Comparison of ENCODE assay signal across 9 cellular contexts in genomic region chr13:44917589-44918322, GRCh38.
DNase-seq lines count a peak whose midpoint lies in the region; ATAC-seq and TF ChIP-seq lines count a peak whose summit lies in the region.
"Had no signal": no experiment of that assay in that cellular context is flagged by ENCODE, and none has a peak within 500 bp of the region (broad histone marks: within the 10 kb centered on the region; RNA-seq: fewer than 3 reads in every experiment).

No MANE protein-coding gene starts in this region.

- peak; percentile 80 for ATAC-seq in HG03457 (IDR thresholded peaks at IDR 0.05; ENCODE audit: unreplicated experiment)

- CTCF ChIA-PET in BJ (lab: Yijun Ruan, JAX), result interaction anchor here (0.5 to 2.3 kb wide), 11 partner anchors 11 to 343 kb away, joined by 3 to 9 read pairs (median 3); no protein-coding TSS in a partner anchor
- CTCF ChIA-PET in activated CD4-positive, alpha-beta T cell treated with anti-CD3 and anti-CD28 coated beads, Interleukin-2, amount 10 ng/mL, durations not matched to agents 7 days and 5 days (lab: Charles Lee), result interaction anchor here (0.6 to 1.9 kb wide), 9 partner anchors 10 to 406 kb away, joined by 3 to 13 read pairs (median 4); no protein-coding TSS in a partner anchor

- H3K4me3 ChIP-seq in BJ (ENCODE audit: low read depth, low read length), result peak overlapping the region; percentile 39

- H3K27ac Mint-ChIP-seq in activated CD4-positive, alpha-beta T cell treated with anti-CD3 and anti-CD28 coated beads, Interleukin-2, amount 10 ng/mL, durations not matched to agents 7 days and 5 days, result no peak overlapping the region
- H3K27ac Mint-ChIP-seq: activated naive CD4-positive, alpha-beta T cell treated with anti-CD3 and anti-CD28 coated beads, Interleukin-2, amount 50 U/mL, for 24 hours had no signal

- no peak overlapping the region for H3K4me3 Mint-ChIP-seq in activated CD4-positive, alpha-beta T cell treated with anti-CD3 and anti-CD28 coated beads, Interleukin-2, amount 10 ng/mL, durations not matched to agents 7 days and 5 days
- H3K4me3 Mint-ChIP-seq: activated naive CD4-positive, alpha-beta T cell treated with anti-CD3 and anti-CD28 coated beads, Interleukin-2, amount 50 U/mL, for 24 hours had no signal

- peak; percentile 53; the same call in 1 of the 2 replicates for TF ChIP-seq CTCF in BJ (IDR thresholded peaks at IDR 0.05; ENCODE audit: insufficient read depth, low read depth, low read length)

- no peaks in the 10 kb centered on the region for H3K36me3 Mint-ChIP-seq in activated CD4-positive, alpha-beta T cell treated with anti-CD3 and anti-CD28 coated beads, Interleukin-2, amount 10 ng/mL, durations not matched to agents 7 days and 5 days (ENCODE audit: low read depth)
- H3K36me3 Mint-ChIP-seq: activated naive CD4-positive, alpha-beta T cell treated with anti-CD3 and anti-CD28 coated beads, Interleukin-2, amount 50 U/mL, for 24 hours had no signal

- H3K9me3 Mint-ChIP-seq in activated CD4-positive, alpha-beta T cell treated with anti-CD3 and anti-CD28 coated beads, Interleukin-2, amount 10 ng/mL, durations not matched to agents 7 days and 5 days, result peaks cover 4% of the 10 kb centered on the region
- H3K9me3 Mint-ChIP-seq: activated naive CD4-positive, alpha-beta T cell treated with anti-CD3 and anti-CD28 coated beads, Interleukin-2, amount 50 U/mL, for 24 hours had no signal

- H3K4me1 Mint-ChIP-seq in activated CD4-positive, alpha-beta T cell treated with anti-CD3 and anti-CD28 coated beads, Interleukin-2, amount 10 ng/mL, durations not matched to agents 7 days and 5 days, result peaks cover 3% of the 10 kb centered on the region

- no peaks in the 10 kb centered on the region for H3K36me3 ChIP-seq in BJ (ENCODE audit: control insufficient read depth, insufficient read depth, low read length)

- no peaks in the 10 kb centered on the region for H3K27me3 Mint-ChIP-seq in activated CD4-positive, alpha-beta T cell treated with anti-CD3 and anti-CD28 coated beads, Interleukin-2, amount 10 ng/mL, durations not matched to agents 7 days and 5 days
- H3K27me3 Mint-ChIP-seq: activated naive CD4-positive, alpha-beta T cell treated with anti-CD3 and anti-CD28 coated beads, Interleukin-2, amount 50 U/mL, for 24 hours had no signal

- DNase-seq in BJ (ENCODE audit: low read depth) (peak; percentile 85), GM19240 (ENCODE audit: insufficient read length, low spot score) (peak; percentile 53), NCI-H526 treated with DMSO at 0.1 percent for 48 hours (lab: John Stamatoyannopoulos, UW) (peak; percentile 98), dedifferentiated amniotic fluid mesenchymal stem cell (ENCODE audit: extremely low spot score) (peak; percentile 97), left kidney (ENCODE audit: low read depth, low spot score) (peak; percentile 99)
- DNase-seq in activated CD4-positive, alpha-beta T cell treated with anti-CD3 and anti-CD28 coated beads, Interleukin-2, amount 10 ng/mL, durations not matched to agents 7 days and 5 days, result peak; percentile 97
- peak; percentile 92 to 98 for DNase-seq in stimulated activated CD4-positive, alpha-beta T cell treated with anti-CD3 and anti-CD28 coated beads, Interleukin-1b, Interleukin-23, amount 100 ng/mL, for 4 hours (ENCODE audit: low read depth in 2 of 2)

- H3K27me3 ChIP-seq in BJ (ENCODE audit: control insufficient read depth, insufficient read depth, low read length), result no peaks in the 10 kb centered on the region

- POLR2A ChIA-PET in BJ (lab: Charles Lee), result interaction anchor here (0.7 to 0.9 kb wide), 4 partner anchors 12 to 50 kb away, joined by 3 to 5 read pairs (median 4); no protein-coding TSS in a partner anchor
- POLR2A ChIA-PET in activated CD4-positive, alpha-beta T cell treated with anti-CD3 and anti-CD28 coated beads, Interleukin-2, amount 10 ng/mL, durations not matched to agents 7 days and 5 days (lab: Charles Lee), result no interaction called here

Comparison
In these comparisons a context has a peak if more than half of its experiments do, and no peak if none do; other contexts are left out.
1. Peak in every context shown above with its lines: DNase-seq, ATAC-seq and H3K4me3 ChIP-seq.